In the genomic region with DNA sequence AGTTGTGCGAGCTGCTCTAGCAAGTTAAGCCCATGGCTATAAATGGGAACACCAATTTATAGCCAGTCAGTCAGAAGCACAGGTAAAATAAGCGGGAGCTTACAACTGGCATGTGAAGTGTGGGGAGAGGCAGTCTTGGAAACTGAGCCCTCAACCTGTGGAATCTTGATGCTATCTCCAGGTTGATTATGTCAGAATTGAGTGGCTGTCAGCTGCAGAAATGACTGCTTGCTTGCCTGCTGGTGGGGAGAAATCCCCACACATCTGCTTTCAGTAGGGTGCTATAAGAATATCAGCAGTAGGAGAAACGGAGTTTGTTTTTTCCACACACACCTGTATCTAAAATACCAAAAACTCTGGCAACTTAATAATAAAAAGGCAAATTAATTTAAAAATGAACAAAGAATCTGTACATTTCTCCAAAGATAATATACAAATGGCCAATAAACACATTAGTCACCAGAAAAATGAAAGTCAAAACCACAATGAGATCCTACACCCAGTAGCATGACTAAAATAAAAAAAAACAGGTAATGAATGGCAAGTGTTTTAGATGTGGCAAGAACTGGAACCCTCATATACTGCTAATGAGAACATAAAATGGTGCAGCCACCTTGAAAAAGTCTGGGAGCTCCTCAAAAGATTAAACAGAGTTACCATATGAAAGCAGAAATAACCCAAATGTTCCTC, we compare ENCODE assay signal across 2 cellular contexts.
TF ChIP-seq lines count a peak whose summit lies in the region.

No MANE protein-coding gene starts in this region.

TF ChIP-seq in GM23338, 12 proteins besides CTCF, POLR2A, EP300 and RAD21 (continues in another document):
- TF ChIP-seq EZH2phosphoT487 (IDR thresholded peaks at IDR 0.05; ENCODE audit: unreplicated experiment) (no peak), CREB1 (CRISPR knock-in tag; IDR thresholded peaks at IDR 0.05; ENCODE audit: low read depth) (no peak), ZNF331 (CRISPR knock-in tag; IDR thresholded peaks at IDR 0.05; ENCODE audit: low read depth) (no peak), EZH2 (IDR thresholded peaks at IDR 0.05; ENCODE audit: low read depth, unreplicated experiment) (no peak), POLR2AphosphoS5 (IDR thresholded peaks at IDR 0.05; ENCODE audit: low read depth) (no peak), NANOG (IDR thresholded peaks at IDR 0.05; ENCODE audit: borderline replicate concordance) (no peak), STAT1 (IDR thresholded peaks at IDR 0.05; ENCODE audit: unreplicated experiment) (no peak), JUNB (IDR thresholded peaks at IDR 0.05; ENCODE audit: unreplicated experiment) (no peak)
- TF ChIP-seq, protein P1, sequence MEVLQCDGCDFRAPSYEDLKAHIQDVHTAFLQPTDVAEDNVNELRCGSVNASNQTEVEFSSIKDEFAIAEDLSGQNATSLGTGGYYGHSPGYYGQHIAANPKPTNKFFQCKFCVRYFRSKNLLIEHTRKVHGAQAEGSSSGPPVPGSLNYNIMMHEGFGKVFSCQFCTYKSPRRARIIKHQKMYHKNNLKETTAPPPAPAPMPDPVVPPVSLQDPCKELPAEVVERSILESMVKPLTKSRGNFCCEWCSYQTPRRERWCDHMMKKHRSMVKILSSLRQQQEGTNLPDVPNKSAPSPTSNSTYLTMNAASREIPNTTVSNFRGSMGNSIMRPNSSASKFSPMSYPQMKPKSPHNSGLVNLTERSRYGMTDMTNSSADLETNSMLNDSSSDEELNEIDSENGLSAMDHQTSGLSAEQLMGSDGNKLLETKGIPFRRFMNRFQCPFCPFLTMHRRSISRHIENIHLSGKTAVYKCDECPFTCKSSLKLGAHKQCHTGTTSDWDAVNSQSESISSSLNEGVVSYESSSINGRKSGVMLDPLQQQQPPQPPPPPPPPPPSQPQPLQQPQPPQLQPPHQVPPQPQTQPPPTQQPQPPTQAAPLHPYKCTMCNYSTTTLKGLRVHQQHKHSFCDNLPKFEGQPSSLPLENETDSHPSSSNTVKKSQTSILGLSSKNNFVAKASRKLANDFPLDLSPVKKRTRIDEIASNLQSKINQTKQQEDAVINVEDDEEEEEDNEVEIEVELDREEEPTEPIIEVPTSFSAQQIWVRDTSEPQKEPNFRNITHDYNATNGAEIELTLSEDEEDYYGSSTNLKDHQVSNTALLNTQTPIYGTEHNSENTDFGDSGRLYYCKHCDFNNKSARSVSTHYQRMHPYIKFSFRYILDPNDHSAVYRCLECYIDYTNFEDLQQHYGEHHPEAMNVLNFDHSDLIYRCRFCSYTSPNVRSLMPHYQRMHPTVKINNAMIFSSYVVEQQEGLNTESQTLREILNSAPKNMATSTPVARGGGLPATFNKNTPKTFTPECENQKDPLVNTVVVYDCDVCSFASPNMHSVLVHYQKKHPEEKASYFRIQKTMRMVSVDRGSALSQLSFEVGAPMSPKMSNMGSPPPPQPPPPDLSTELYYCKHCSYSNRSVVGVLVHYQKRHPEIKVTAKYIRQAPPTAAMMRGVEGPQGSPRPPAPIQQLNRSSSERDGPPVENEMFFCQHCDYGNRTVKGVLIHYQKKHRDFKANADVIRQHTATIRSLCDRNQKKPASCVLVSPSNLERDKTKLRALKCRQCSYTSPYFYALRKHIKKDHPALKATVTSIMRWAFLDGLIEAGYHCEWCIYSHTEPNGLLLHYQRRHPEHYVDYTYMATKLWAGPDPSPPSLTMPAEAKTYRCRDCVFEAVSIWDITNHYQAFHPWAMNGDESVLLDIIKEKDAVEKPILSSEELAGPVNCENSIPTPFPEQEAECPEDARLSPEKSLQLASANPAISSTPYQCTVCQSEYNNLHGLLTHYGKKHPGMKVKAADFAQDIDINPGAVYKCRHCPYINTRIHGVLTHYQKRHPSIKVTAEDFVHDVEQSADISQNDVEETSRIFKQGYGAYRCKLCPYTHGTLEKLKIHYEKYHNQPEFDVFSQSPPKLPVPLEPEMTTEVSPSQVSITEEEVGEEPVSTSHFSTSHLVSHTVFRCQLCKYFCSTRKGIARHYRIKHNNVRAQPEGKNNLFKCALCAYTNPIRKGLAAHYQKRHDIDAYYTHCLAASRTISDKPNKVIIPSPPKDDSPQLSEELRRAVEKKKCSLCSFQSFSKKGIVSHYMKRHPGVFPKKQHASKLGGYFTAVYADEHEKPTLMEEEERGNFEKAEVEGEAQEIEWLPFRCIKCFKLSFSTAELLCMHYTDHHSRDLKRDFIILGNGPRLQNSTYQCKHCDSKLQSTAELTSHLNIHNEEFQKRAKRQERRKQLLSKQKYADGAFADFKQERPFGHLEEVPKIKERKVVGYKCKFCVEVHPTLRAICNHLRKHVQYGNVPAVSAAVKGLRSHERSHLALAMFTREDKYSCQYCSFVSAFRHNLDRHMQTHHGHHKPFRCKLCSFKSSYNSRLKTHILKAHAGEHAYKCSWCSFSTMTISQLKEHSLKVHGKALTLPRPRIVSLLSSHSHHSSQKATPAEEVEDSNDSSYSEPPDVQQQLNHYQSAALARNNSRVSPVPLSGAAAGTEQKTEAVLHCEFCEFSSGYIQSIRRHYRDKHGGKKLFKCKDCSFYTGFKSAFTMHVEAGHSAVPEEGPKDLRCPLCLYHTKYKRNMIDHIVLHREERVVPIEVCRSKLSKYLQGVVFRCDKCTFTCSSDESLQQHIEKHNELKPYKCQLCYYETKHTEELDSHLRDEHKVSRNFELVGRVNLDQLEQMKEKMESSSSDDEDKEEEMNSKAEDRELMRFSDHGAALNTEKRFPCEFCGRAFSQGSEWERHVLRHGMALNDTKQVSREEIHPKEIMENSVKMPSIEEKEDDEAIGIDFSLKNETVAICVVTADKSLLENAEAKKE (CRISPR knock-in tag; IDR thresholded peaks at IDR 0.05): no peak
- TF ChIP-seq, protein P2, sequence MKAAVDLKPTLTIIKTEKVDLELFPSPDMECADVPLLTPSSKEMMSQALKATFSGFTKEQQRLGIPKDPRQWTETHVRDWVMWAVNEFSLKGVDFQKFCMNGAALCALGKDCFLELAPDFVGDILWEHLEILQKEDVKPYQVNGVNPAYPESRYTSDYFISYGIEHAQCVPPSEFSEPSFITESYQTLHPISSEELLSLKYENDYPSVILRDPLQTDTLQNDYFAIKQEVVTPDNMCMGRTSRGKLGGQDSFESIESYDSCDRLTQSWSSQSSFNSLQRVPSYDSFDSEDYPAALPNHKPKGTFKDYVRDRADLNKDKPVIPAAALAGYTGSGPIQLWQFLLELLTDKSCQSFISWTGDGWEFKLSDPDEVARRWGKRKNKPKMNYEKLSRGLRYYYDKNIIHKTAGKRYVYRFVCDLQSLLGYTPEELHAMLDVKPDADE (IDR thresholded peaks at IDR 0.05): no peak

TF ChIP-seq in GM12878, 131 proteins besides CTCF, POLR2A, EP300 and RAD21 (continues in another document):
- TF ChIP-seq KLF5 (IDR thresholded peaks at IDR 0.05; ENCODE audit: partially characterized antibody): no peak
- TF ChIP-seq PAX5 (IDR thresholded peaks at IDR 0.05; ENCODE audit: borderline replicate concordance, low read depth, low read length): no peak
- no peak for TF ChIP-seq GABPA (IDR thresholded peaks at IDR 0.05; ENCODE audit: low read depth)
- TF ChIP-seq, protein P3, sequence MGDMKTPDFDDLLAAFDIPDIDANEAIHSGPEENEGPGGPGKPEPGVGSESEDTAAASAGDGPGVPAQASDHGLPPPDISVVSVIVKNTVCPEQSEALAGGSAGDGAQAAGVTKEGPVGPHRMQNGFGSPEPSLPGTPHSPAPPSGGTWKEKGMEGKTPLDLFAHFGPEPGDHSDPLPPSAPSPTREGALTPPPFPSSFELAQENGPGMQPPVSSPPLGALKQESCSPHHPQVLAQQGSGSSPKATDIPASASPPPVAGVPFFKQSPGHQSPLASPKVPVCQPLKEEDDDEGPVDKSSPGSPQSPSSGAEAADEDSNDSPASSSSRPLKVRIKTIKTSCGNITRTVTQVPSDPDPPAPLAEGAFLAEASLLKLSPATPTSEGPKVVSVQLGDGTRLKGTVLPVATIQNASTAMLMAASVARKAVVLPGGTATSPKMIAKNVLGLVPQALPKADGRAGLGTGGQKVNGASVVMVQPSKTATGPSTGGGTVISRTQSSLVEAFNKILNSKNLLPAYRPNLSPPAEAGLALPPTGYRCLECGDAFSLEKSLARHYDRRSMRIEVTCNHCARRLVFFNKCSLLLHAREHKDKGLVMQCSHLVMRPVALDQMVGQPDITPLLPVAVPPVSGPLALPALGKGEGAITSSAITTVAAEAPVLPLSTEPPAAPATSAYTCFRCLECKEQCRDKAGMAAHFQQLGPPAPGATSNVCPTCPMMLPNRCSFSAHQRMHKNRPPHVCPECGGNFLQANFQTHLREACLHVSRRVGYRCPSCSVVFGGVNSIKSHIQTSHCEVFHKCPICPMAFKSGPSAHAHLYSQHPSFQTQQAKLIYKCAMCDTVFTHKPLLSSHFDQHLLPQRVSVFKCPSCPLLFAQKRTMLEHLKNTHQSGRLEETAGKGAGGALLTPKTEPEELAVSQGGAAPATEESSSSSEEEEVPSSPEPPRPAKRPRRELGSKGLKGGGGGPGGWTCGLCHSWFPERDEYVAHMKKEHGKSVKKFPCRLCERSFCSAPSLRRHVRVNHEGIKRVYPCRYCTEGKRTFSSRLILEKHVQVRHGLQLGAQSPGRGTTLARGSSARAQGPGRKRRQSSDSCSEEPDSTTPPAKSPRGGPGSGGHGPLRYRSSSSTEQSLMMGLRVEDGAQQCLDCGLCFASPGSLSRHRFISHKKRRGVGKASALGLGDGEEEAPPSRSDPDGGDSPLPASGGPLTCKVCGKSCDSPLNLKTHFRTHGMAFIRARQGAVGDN (IDR thresholded peaks at IDR 0.05): no peak
- no peak for TF ChIP-seq ESRRA (IDR thresholded peaks at IDR 0.05; ENCODE audit: low read length)
- peak; percentile 51; the same call in 1 of the 2 replicates for TF ChIP-seq BCL11A (IDR thresholded peaks at IDR 0.05; ENCODE audit: low read depth, low read length)
- TF ChIP-seq DPF2 (IDR thresholded peaks at IDR 0.05): 0 out of 2 replicates have a peak, but pooled peaks have one; percentile 24
- peak; percentile 61 for TF ChIP-seq EED (IDR thresholded peaks at IDR 0.05; ENCODE audit: low read depth)
- 0 out of 2 replicates have a peak, but pooled peaks have one; percentile 12 for TF ChIP-seq IKZF1 (conservative IDR thresholded peaks at IDR 0.05)
- TF ChIP-seq, protein P4, sequence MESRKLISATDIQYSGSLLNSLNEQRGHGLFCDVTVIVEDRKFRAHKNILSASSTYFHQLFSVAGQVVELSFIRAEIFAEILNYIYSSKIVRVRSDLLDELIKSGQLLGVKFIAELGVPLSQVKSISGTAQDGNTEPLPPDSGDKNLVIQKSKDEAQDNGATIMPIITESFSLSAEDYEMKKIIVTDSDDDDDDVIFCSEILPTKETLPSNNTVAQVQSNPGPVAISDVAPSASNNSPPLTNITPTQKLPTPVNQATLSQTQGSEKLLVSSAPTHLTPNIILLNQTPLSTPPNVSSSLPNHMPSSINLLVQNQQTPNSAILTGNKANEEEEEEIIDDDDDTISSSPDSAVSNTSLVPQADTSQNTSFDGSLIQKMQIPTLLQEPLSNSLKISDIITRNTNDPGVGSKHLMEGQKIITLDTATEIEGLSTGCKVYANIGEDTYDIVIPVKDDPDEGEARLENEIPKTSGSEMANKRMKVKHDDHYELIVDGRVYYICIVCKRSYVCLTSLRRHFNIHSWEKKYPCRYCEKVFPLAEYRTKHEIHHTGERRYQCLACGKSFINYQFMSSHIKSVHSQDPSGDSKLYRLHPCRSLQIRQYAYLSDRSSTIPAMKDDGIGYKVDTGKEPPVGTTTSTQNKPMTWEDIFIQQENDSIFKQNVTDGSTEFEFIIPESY (IDR thresholded peaks at IDR 0.05): no peak
- no peak for TF ChIP-seq KDM1A (IDR thresholded peaks at IDR 0.05; ENCODE audit: borderline replicate concordance)
- no peak for TF ChIP-seq STAT1 (conservative IDR thresholded peaks at IDR 0.05)
- TF ChIP-seq MTA2 (IDR thresholded peaks at IDR 0.05; ENCODE audit: low read depth): peak; percentile 97
- TF ChIP-seq CEBPB (IDR thresholded peaks at IDR 0.05; ENCODE audit: borderline replicate concordance in 1 of 2, low read depth in 2 of 2, low read length in 2 of 2): no peak
- TF ChIP-seq SREBF2 (IDR thresholded peaks at IDR 0.05; ENCODE audit: low read length): no peak
- no peak for TF ChIP-seq SREBF1 (IDR thresholded peaks at IDR 0.05; ENCODE audit: low read length)
- no peak for TF ChIP-seq PAX8 (IDR thresholded peaks at IDR 0.05)
- no peak for TF ChIP-seq STAT3 (IDR thresholded peaks at IDR 0.05; ENCODE audit: low read depth, low read length)
- TF ChIP-seq CHD1 (IDR thresholded peaks at IDR 0.05; ENCODE audit: low read depth, low read length): no peak
- TF ChIP-seq, protein P5, sequence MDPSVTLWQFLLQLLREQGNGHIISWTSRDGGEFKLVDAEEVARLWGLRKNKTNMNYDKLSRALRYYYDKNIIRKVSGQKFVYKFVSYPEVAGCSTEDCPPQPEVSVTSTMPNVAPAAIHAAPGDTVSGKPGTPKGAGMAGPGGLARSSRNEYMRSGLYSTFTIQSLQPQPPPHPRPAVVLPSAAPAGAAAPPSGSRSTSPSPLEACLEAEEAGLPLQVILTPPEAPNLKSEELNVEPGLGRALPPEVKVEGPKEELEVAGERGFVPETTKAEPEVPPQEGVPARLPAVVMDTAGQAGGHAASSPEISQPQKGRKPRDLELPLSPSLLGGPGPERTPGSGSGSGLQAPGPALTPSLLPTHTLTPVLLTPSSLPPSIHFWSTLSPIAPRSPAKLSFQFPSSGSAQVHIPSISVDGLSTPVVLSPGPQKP (IDR thresholded peaks at IDR 0.05; ENCODE audit: low read depth, low read length): no peak
- TF ChIP-seq ZNF622 (IDR thresholded peaks at IDR 0.05): no peak
- TF ChIP-seq ZZZ3 (IDR thresholded peaks at IDR 0.05; ENCODE audit: control insufficient read depth, insufficient read length, low read depth): no peak
- TF ChIP-seq, protein P6, sequence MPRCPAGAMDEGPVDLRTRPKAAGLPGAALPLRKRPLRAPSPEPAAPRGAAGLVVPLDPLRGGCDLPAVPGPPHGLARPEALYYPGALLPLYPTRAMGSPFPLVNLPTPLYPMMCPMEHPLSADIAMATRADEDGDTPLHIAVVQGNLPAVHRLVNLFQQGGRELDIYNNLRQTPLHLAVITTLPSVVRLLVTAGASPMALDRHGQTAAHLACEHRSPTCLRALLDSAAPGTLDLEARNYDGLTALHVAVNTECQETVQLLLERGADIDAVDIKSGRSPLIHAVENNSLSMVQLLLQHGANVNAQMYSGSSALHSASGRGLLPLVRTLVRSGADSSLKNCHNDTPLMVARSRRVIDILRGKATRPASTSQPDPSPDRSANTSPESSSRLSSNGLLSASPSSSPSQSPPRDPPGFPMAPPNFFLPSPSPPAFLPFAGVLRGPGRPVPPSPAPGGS (IDR thresholded peaks at IDR 0.05; ENCODE audit: borderline replicate concordance, insufficient read depth, low read depth, low read length, poor library complexity, severe bottlenecking): no peak
- TF ChIP-seq NR2F1 (conservative IDR thresholded peaks at IDR 0.05): no peak
- no peak for TF ChIP-seq ZNF274 (IDR thresholded peaks at IDR 0.05; ENCODE audit: insufficient read depth, insufficient read length)
- TF ChIP-seq CBX3 (IDR thresholded peaks at IDR 0.05; ENCODE audit: borderline replicate concordance, low read depth): no peak
- TF ChIP-seq MEF2A (IDR thresholded peaks at IDR 0.05; ENCODE audit: insufficient read depth, low read depth, low read length): no peak
- no peak for TF ChIP-seq HDAC2 (IDR thresholded peaks at IDR 0.05)
- TF ChIP-seq ASH2L (IDR thresholded peaks at IDR 0.05; ENCODE audit: borderline replicate concordance, low read depth): no peak
- TF ChIP-seq ZNF207 (IDR thresholded peaks at IDR 0.05; ENCODE audit: borderline replicate concordance): no peak
- TF ChIP-seq NR2C1 (IDR thresholded peaks at IDR 0.05): no peak
- TF ChIP-seq, protein P7, sequence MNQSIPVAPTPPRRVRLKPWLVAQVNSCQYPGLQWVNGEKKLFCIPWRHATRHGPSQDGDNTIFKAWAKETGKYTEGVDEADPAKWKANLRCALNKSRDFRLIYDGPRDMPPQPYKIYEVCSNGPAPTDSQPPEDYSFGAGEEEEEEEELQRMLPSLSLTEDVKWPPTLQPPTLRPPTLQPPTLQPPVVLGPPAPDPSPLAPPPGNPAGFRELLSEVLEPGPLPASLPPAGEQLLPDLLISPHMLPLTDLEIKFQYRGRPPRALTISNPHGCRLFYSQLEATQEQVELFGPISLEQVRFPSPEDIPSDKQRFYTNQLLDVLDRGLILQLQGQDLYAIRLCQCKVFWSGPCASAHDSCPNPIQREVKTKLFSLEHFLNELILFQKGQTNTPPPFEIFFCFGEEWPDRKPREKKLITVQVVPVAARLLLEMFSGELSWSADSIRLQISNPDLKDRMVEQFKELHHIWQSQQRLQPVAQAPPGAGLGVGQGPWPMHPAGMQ (IDR thresholded peaks at IDR 0.05; ENCODE audit: borderline replicate concordance): no peak
